ENCODE assay signal across 19 cellular contexts in the genomic region with DNA sequence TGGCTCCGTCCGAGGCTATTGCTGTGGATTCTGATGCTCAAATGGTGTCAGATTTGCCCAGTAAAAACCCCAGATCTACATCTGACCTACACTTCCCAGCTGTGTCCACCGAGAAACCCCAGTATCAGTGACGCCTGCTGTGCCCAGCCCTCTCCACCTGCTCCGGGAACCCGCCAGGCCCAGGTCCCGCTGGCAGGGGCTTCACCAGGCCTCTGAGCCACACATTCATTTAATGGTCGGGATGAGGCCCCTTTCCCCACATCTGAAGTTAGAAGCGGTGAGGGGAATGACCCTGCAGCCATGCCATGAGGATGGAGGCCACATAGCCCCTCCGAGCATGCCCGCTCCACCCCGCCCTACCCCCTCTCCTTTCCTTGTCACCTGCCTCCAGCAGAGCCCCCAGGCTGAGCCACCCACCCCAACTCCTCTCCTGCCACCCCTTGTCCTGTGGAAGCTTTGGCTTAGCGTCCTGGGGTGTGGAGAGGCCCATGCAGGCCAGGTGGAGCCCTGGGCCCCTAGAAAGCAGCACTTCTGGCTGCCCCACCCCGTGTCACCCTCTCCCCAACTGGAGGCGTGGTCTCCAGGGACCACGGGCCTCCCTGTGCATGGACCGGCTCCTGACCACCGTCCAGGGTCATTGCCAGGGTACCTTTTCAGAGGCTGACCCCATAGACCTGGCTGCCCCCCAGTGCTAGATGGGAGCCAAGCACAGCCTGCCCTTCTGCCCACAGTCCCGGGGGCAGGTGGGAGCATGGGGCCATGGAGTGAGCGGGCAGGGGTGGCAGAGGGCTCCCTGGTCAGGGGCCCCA. TPM values are rescaled to one million over a fixed set of nuclear protein-coding genes. Genes with fewer than 3 reads are reported as not detected.
A peak's percentile ranks its signal among the peaks of the same experiment; 100 is the strongest.
DNase-seq lines count a peak whose midpoint lies in the region; ATAC-seq and TF ChIP-seq lines count a peak whose summit lies in the region.
"Had no signal": no experiment of that assay in that cellular context is flagged by ENCODE, and none has a peak within 500 bp of the region (broad histone marks: within the 10 kb centered on the region; RNA-seq: fewer than 3 reads in every experiment).

No MANE protein-coding gene starts in this region.

- no peak overlapping the region for H3K4me3 ChIP-seq in osteoblast (ENCODE audit: insufficient read depth, low read length)
- no peak overlapping the region for H3K4me3 ChIP-seq in mesenchymal stem cell (ENCODE audit: insufficient read depth in 1 of 2, low read depth in 1 of 2, low read length in 2 of 2)

- H3K23ac ChIP-seq in mesenchymal stem cell (ENCODE audit: low read length in 2 of 2): no peak overlapping the region

- H3K9me3 ChIP-seq in osteoblast (ENCODE audit: low read depth, low read length): no peaks in the 10 kb centered on the region
- H3K9me3 ChIP-seq in mesenchymal stem cell (ENCODE audit: control insufficient read depth, low read length): no peaks in the 10 kb centered on the region

- TF ChIP-seq POLR2A in GM19193 (IDR thresholded peaks at IDR 0.05; ENCODE audit: extremely low read depth, insufficient read depth, insufficient read length): peak; percentile 45

- intact Hi-C loops in CD14-positive monocyte (cut with micrococcal nuclease): no loop called here
- intact Hi-C loops in left colon (cut with DNase I, micrococcal nuclease): no loop called here

- no peak overlapping the region for H2AK5ac ChIP-seq in mesenchymal stem cell (ENCODE audit: low read length, severe bottlenecking)

- no peak overlapping the region for H3K9ac ChIP-seq in mesenchymal stem cell (ENCODE audit: low read length)

- peak; percentile 44 for DNase-seq in CD14-positive monocyte (ENCODE audit: low spot score)
- no peak for DNase-seq in left colon
- DNase-seq in osteoblast (ENCODE audit: insufficient read length, low spot score, missing footprints): peak; percentile 71
- no peak for DNase-seq in mesenchymal stem cell
- DNase-seq in AML-193 (lab: John Stamatoyannopoulos, UW): no peak
- DNase-seq: C1 segment of cervical spinal cord; EL; H9; KG1; NCI-H1048; NCI-H1436 treated with DMSO at 0.1 percent for 48 hours; NCI-H2029 treated with DMSO at 0.1 percent for 48 hours; NCI-H446 treated with DMSO at 0.1 percent for 48 hours; NK-92 treated with Interleukin-12 subunit alpha and Interleukin-12 subunit beta, amount 100 ng/mL, for 24 hours; OCI-M1 had no signal

- 81% methylated on average over 20 of the region's 20 CpGs for WGBS in mesenchymal stem cell

- no peak overlapping the region for H3K27ac ChIP-seq in osteoblast (ENCODE audit: low read depth, low read length)
- H3K27ac ChIP-seq in mesenchymal stem cell (ENCODE audit: low read length, poor library complexity, severe bottlenecking): no peak overlapping the region

- H3K79me1 ChIP-seq in mesenchymal stem cell (replicated peaks; ENCODE audit: low read length, poor library complexity, severe bottlenecking): no peaks in the 10 kb centered on the region

- H3K4me1 ChIP-seq in osteoblast (ENCODE audit: insufficient read depth, low read length): no peaks in the 10 kb centered on the region
- peaks cover 11% of the 10 kb centered on the region for H3K4me1 ChIP-seq in mesenchymal stem cell (ENCODE audit: control insufficient read depth, insufficient read depth, low read depth, low read length)

- no peaks in the 10 kb centered on the region for H3K79me2 ChIP-seq in osteoblast (ENCODE audit: insufficient read depth, low read length)

- peaks cover 3% of the 10 kb centered on the region for H4K20me1 ChIP-seq in osteoblast (ENCODE audit: insufficient read depth, low read length)

- peak; percentile 0 for ATAC-seq in left colon
- ATAC-seq in GM21528 (IDR thresholded peaks at IDR 0.05; ENCODE audit: low FRiP score, unreplicated experiment): no peak

- no peak overlapping the region for H4K8ac ChIP-seq in mesenchymal stem cell (ENCODE audit: low read length)

- H3K27me3 Mint-ChIP-seq in CD14-positive monocyte (ENCODE audit: low read depth in 3 of 3): peaks cover 6 to 15% (median 7%) of the 10 kb centered on the region in 3 donors

- H2AFZ ChIP-seq in osteoblast (ENCODE audit: low read length) (no peak overlapping the region), mesenchymal stem cell (ENCODE audit: low read depth, low read length) (no peak overlapping the region)

- peaks cover 2% of the 10 kb centered on the region for H3K4me1 Mint-ChIP-seq in CD14-positive monocyte

- H2BK5ac ChIP-seq in mesenchymal stem cell (ENCODE audit: low read depth, low read length, poor library complexity, severe bottlenecking): no peak overlapping the region

- H3K36me3 ChIP-seq in osteoblast (ENCODE audit: insufficient read depth, low read length) (no peaks in the 10 kb centered on the region), mesenchymal stem cell (ENCODE audit: control insufficient read depth in 1 of 2, insufficient read depth in 2 of 2, low read depth in 1 of 2, low read length in 2 of 2) (peaks cover 31 to 40% of the 10 kb centered on the region in 2 experiments)

- H3K4me3 Mint-ChIP-seq in CD14-positive monocyte: no peak overlapping the region
- H3K4me3 Mint-ChIP-seq: H9 had no signal

- H3K9me3 Mint-ChIP-seq in CD14-positive monocyte: no peaks in the 10 kb centered on the region
- H3K9me3 Mint-ChIP-seq: H9 had no signal

- H3K4ac ChIP-seq in mesenchymal stem cell (ENCODE audit: low read depth in 1 of 2, low read length in 2 of 2): no peak overlapping the region

- H3K18ac ChIP-seq in mesenchymal stem cell (ENCODE audit: low read depth in 1 of 2, low read length in 2 of 2): no peak overlapping the region

- peaks cover 8% of the 10 kb centered on the region for H3K27me3 ChIP-seq in osteoblast (ENCODE audit: insufficient read depth, low read length)
- H3K27me3 ChIP-seq in mesenchymal stem cell (ENCODE audit: control insufficient read depth in 1 of 2, insufficient read depth in 1 of 2, low read length in 2 of 2): peaks cover 0 to 26% of the 10 kb centered on the region in 2 experiments

- no peak overlapping the region for H2BK15ac ChIP-seq in mesenchymal stem cell (ENCODE audit: low read depth, poor library complexity, severe bottlenecking)

- H3K14ac ChIP-seq in mesenchymal stem cell (ENCODE audit: low read length in 2 of 2): no peak overlapping the region

- no peak overlapping the region for H2BK120ac ChIP-seq in mesenchymal stem cell (ENCODE audit: low read depth, low read length)

- no peak for TF ChIP-seq CTCF in CD14-positive monocyte (IDR thresholded peaks at IDR 0.05)
- TF ChIP-seq CTCF in osteoblast (IDR thresholded peaks at IDR 0.05; ENCODE audit: extremely low read depth, low read depth, low read length): no peak

- H3K27ac Mint-ChIP-seq in CD14-positive monocyte: peak overlapping the region in 1 of 7 donors; percentile 12
- H3K27ac Mint-ChIP-seq: H9 had no signal

- H3K4me2 ChIP-seq in osteoblast (ENCODE audit: insufficient read depth, low read length) (no peak overlapping the region), mesenchymal stem cell (ENCODE audit: low read length, poor library complexity, severe bottlenecking) (no peak overlapping the region)

- no peak overlapping the region for H4K91ac ChIP-seq in mesenchymal stem cell (ENCODE audit: low read length)

- H3K36me3 Mint-ChIP-seq in CD14-positive monocyte: peaks cover 32 to 41% of the 10 kb centered on the region in 2 donors

- no peak overlapping the region for H2BK12ac ChIP-seq in mesenchymal stem cell (ENCODE audit: low read length in 2 of 2)

RNA-seq across cellular contexts. Expression of a gene that starts 8.0 kb away (rescaled TPM):
- polyA plus RNA-seq in CD14-positive monocyte: 10 to 100 TPM; 62.1 to 64.4 TPM
- total RNA-seq in left colon (100 to 1,000 TPM; 142 to 178 TPM), osteoblast (29.2 and 36.6 TPM in 2 replicates)
- 0.73 TPM for polyA plus RNA-seq in mesenchymal stem cell (2013, experiment 1 of 2)
- 0.89 TPM for polyA plus RNA-seq in mesenchymal stem cell (2013, experiment 2 of 2)

RNA-seq across cellular contexts. Expression of a gene that starts 22.4 kb away (rescaled TPM):
- 1 to 10 TPM; 3.6 to 6.0 TPM for polyA plus RNA-seq in CD14-positive monocyte
- total RNA-seq in left colon: 10 to 100 TPM; 73.9 to 86.3 TPM
- 8.0 and 9.4 TPM in 2 replicates for total RNA-seq in osteoblast
- 17.2 TPM for polyA plus RNA-seq in mesenchymal stem cell (2013, experiment 1 of 2)
- 17.2 TPM for polyA plus RNA-seq in mesenchymal stem cell (2013, experiment 2 of 2)

RNA-seq across cellular contexts. Expression of a gene that starts 34.1 kb away (rescaled TPM):
- not detected for polyA plus RNA-seq in CD14-positive monocyte
- total RNA-seq in left colon (1 to 10 TPM; 2.7 to 6.2 TPM), osteoblast (not detected in 2 replicates)
- not detected for polyA plus RNA-seq in mesenchymal stem cell (2013, experiment 1 of 2)
- not detected for polyA plus RNA-seq in mesenchymal stem cell (2013, experiment 2 of 2)
- total RNA-seq: H9, RPMI7951 had no signal
- polyA plus RNA-seq: AG04450 had no signal

RNA-seq across cellular contexts. Expression of a gene that starts 37.8 kb away (rescaled TPM):
- polyA plus RNA-seq in CD14-positive monocyte: 10 to 100 TPM; 11.9 to 13.7 TPM
- total RNA-seq in left colon (10 to 100 TPM; 29.4 to 32.6 TPM), osteoblast (15.2 and 18.6 TPM in 2 replicates)
- 10.2 TPM for polyA plus RNA-seq in mesenchymal stem cell (2013, experiment 1 of 2)
- 9.9 TPM for polyA plus RNA-seq in mesenchymal stem cell (2013, experiment 2 of 2)

Comparison
In these comparisons a context has a peak if more than half of its experiments do, and no peak if none do; other contexts are left out.
1. DNase-seq: peak in CD14-positive monocyte (single experiment) and osteoblast (single experiment); none in left colon (0 of 2), mesenchymal stem cell (single experiment) and AML-193 (0 of 2).